Comparison of ENCODE assay signal across 8 cellular contexts in genomic region chr19:53467503-53468262, GRCh38. TPM values are rescaled to one million over a fixed set of nuclear protein-coding genes. Genes with fewer than 3 reads are reported as not detected.
DNase-seq lines count a peak whose midpoint lies in the region; ATAC-seq and TF ChIP-seq lines count a peak whose summit lies in the region.

ZNF813 (plus strand) TSS chr19:53467733; CDS start chr19:53483823, 16,090 bp downstream.

- WGBS in right lobe of liver (ENCODE audit: insufficient coverage, low coverage, low lambda C conversion rate, missing lambda C conversion rate), result 0% methylated on average over 17 of the region's 54 CpGs

- H3K4me3 ChIP-seq in right lobe of liver, result peak within 1 kb of the TSS; percentile 45 to 62 (median 57)

- H3K4me1 ChIP-seq in right lobe of liver, result no peaks in the 10 kb centered on the region

- intact Hi-C loops in right lobe of liver (cut with DNase I), result no loop called here

- no peak for TF ChIP-seq CTCF in right lobe of liver (IDR thresholded peaks at IDR 0.05)

- H3K9me3 ChIP-seq in right lobe of liver, result no peaks in the 10 kb centered on the region

- TF ChIP-seq POLR2A in GM15510 (IDR thresholded peaks at IDR 0.05; ENCODE audit: borderline replicate concordance, extremely low read depth, insufficient read length), result peak; percentile 70
- TF ChIP-seq POLR2A in right lobe of liver (IDR thresholded peaks at IDR 0.05), result peak; percentile 44

- H3K36me3 ChIP-seq in right lobe of liver, result no peaks in the 10 kb centered on the region

- peak within 1 kb of the TSS in 2 of 3 donors; percentile 21 to 78 for H3K27ac ChIP-seq in right lobe of liver

- no peaks in the 10 kb centered on the region for H3K27me3 ChIP-seq in right lobe of liver

- DNase-seq in NCI-H446 treated with DMSO at 0.1 percent for 48 hours (lab: John Stamatoyannopoulos, UW) (peak; percentile 6), dermis microvascular lymphatic vessel endothelial cell (ENCODE audit: low read depth in 2 of 2) (peak; percentile 63 to 88), right lobe of liver (peak; percentile 92 to 96 (median 96)), RKO (ENCODE audit: low spot score) (no peak)
- DNase-seq in activated CD4-positive, alpha-beta T cell treated with anti-CD3 and anti-CD28 coated beads, Interleukin-2, amount 50 U/mL, for 24 hours (ENCODE audit: low read depth in 1 of 2, low spot score in 1 of 2), result peak; percentile 94 to 95
- peak; percentile 96 to 98 for DNase-seq in stimulated activated CD4-positive, alpha-beta T cell treated with anti-CD3 and anti-CD28 coated beads, Interleukin-2, amount 100 ng/mL, for 48 hours

- peak; percentile 91 for ATAC-seq in HG02981 (IDR thresholded peaks at IDR 0.05; ENCODE audit: unreplicated experiment)
- peak; percentile 98 to 100 (median 98) for ATAC-seq in right lobe of liver

RNA-seq across cellular contexts. Expression of gene ZNF813, which starts in this region (rescaled TPM):
- 2.7 and 6.2 TPM in 2 replicates for total RNA-seq in dermis microvascular lymphatic vessel endothelial cell
- total RNA-seq in right lobe of liver, result 1 to 10 TPM in 4 of 6 experiments, under 1 TPM in 2; 0.74 to 1.6 (median 1.1) TPM
